8 cellular contexts compared by ENCODE assay signal in genomic region chr19:11736696-11737095, GRCh38. TPM values are rescaled to one million over a fixed set of nuclear protein-coding genes. Genes with fewer than 3 reads are reported as not detected.
DNase-seq lines count a peak whose midpoint lies in the region; ATAC-seq and TF ChIP-seq lines count a peak whose summit lies in the region.

No MANE protein-coding gene starts in this region.

- peak overlapping the region; percentile 94 for H3K4me3 ChIP-seq in Loucy (ENCODE audit: low read length, poor library complexity, severe bottlenecking)
- no peak overlapping the region for H3K4me3 ChIP-seq in naive thymus-derived CD4-positive, alpha-beta T cell (ENCODE audit: low read length)

- TF ChIP-seq CTCF in Loucy (conservative IDR thresholded peaks at IDR 0.05; ENCODE audit: low read length) (no peak), brain (conservative IDR thresholded peaks at IDR 0.05) (no peak)

- intact Hi-C loops in naive thymus-derived CD4-positive, alpha-beta T cell (cut with micrococcal nuclease), result loop anchor here in 1 of 2 donors (5.0 kb wide), 2 partner anchors 61 to 389 kb away; partner anchors contain the start of genes CCDC159, TMEM205 and ZNF491

- peaks cover 11% of the 10 kb centered on the region for H4K20me1 ChIP-seq in Loucy (ENCODE audit: insufficient read depth, low read length, poor library complexity, severe bottlenecking)

- H3K36me3 ChIP-seq in Loucy (ENCODE audit: insufficient read depth, low read length), result no peaks in the 10 kb centered on the region
- H3K36me3 ChIP-seq in naive thymus-derived CD4-positive, alpha-beta T cell (ENCODE audit: control insufficient read depth in 2 of 3, insufficient read depth in 3 of 3, low read length in 3 of 3), result no peaks in the 10 kb centered on the region

- H3K4me3 Mint-ChIP-seq in brain, result peak overlapping the region; percentile 97 to 100 (median 98)
- peak overlapping the region; percentile 37 to 100 (median 94) for H3K4me3 Mint-ChIP-seq in naive thymus-derived CD4-positive, alpha-beta T cell

- peaks cover 27% of the 10 kb centered on the region for H3K4me1 ChIP-seq in Loucy (ENCODE audit: insufficient read depth, low read length, poor library complexity, severe bottlenecking)
- peaks cover 0 to 11% of the 10 kb centered on the region in 2 donors for H3K4me1 ChIP-seq in naive thymus-derived CD4-positive, alpha-beta T cell (ENCODE audit: control insufficient read depth in 2 of 2, insufficient read depth in 2 of 2, low read length in 2 of 2)

- no peak overlapping the region for H3K27ac ChIP-seq in naive thymus-derived CD4-positive, alpha-beta T cell (ENCODE audit: low read depth, low read length)

- H3K79me2 ChIP-seq in Loucy (ENCODE audit: insufficient read depth, low read length), result peaks cover 40% of the 10 kb centered on the region

- peak overlapping the region in 2 of 5 experiments; percentile 40 to 62 for H3K27ac Mint-ChIP-seq in brain
- H3K27ac Mint-ChIP-seq in naive thymus-derived CD4-positive, alpha-beta T cell, result no peak overlapping the region

- peaks cover 44% of the 10 kb centered on the region for H3K4me1 Mint-ChIP-seq in brain
- H3K4me1 Mint-ChIP-seq in naive thymus-derived CD4-positive, alpha-beta T cell, result peaks cover 13 to 36% (median 26%) of the 10 kb centered on the region in 7 donors

- peaks cover 9 to 16% (median 11%) of the 10 kb centered on the region in 5 experiments for H3K9me3 Mint-ChIP-seq in brain
- peaks cover 0 to 4% (median 0%) of the 10 kb centered on the region in 11 donors for H3K9me3 Mint-ChIP-seq in naive thymus-derived CD4-positive, alpha-beta T cell

- ATAC-seq in naive thymus-derived CD4-positive, alpha-beta T cell, result no peak
- ATAC-seq in HG03439 (IDR thresholded peaks at IDR 0.05; ENCODE audit: unreplicated experiment) (no peak), HG02970 (IDR thresholded peaks at IDR 0.05; ENCODE audit: low FRiP score, unreplicated experiment) (no peak)

- no peaks in the 10 kb centered on the region; the same call in 1 of the 2 replicates for H3F3A ChIP-seq in Loucy (ENCODE audit: low read depth)

- H3K9me2 ChIP-seq in Loucy (replicated peaks; ENCODE audit: low read depth, low read length), result no peaks in the 10 kb centered on the region

- CTCF ChIA-PET in naive thymus-derived CD4-positive, alpha-beta T cell (lab: Charles Lee), result interaction anchor here (0.7 kb wide), 1 partner anchor 187 kb away, joined by 3 read pairs; no protein-coding TSS in a partner anchor

- H3K4me2 ChIP-seq in Loucy (ENCODE audit: low read depth, low read length, poor library complexity, severe bottlenecking), result peak overlapping the region; percentile 99

- peak; percentile 62 for DNase-seq in ELF-1 (ENCODE audit: low read depth, low spot score)
- DNase-seq in naive thymus-derived CD4-positive, alpha-beta T cell, result no peak
- DNase-seq in NK-92 treated with Interleukin-12 subunit alpha and Interleukin-12 subunit beta, amount 100 ng/mL, for 24 hours (lab: John Stamatoyannopoulos, UW), result no peak
- no peak for DNase-seq in occipital lobe (lab: John Stamatoyannopoulos, UW)

- H2AFZ ChIP-seq in Loucy (ENCODE audit: low read length), result no peak overlapping the region

- peak overlapping the region; percentile 25 for H3K9ac ChIP-seq in Loucy (ENCODE audit: low read depth, low read length, poor library complexity, severe bottlenecking)

- H3K36me3 Mint-ChIP-seq in brain, result peaks cover 44% of the 10 kb centered on the region
- H3K36me3 Mint-ChIP-seq in naive thymus-derived CD4-positive, alpha-beta T cell, result peaks cover 4 to 12% (median 4%) of the 10 kb centered on the region in 5 donors

- H3K27me3 Mint-ChIP-seq in brain, result peaks cover 13% of the 10 kb centered on the region
- H3K27me3 Mint-ChIP-seq in naive thymus-derived CD4-positive, alpha-beta T cell, result peaks cover 0 to 4% (median 0%) of the 10 kb centered on the region in 5 donors

- POLR2A ChIA-PET in naive thymus-derived CD4-positive, alpha-beta T cell (lab: Charles Lee), result interaction anchor here (0.6 kb wide), 1 partner anchor 178 kb away, joined by 3 read pairs; the partner anchor contains the start of gene ELOF1

- no peaks in the 10 kb centered on the region for H3K27me3 ChIP-seq in Loucy (ENCODE audit: insufficient read depth, low read length, poor library complexity, severe bottlenecking)
- no peaks in the 10 kb centered on the region for H3K27me3 ChIP-seq in naive thymus-derived CD4-positive, alpha-beta T cell (ENCODE audit: control insufficient read depth in 2 of 2, insufficient read depth in 2 of 2, low read length in 2 of 2)

- H3K9me3 ChIP-seq in Loucy (ENCODE audit: insufficient read depth, low read depth, low read length), result no peaks in the 10 kb centered on the region
- H3K9me3 ChIP-seq in naive thymus-derived CD4-positive, alpha-beta T cell (ENCODE audit: control insufficient read depth in 2 of 3, low read length in 3 of 3), result no peaks in the 10 kb centered on the region

RNA-seq across cellular contexts. Expression of gene ZNF823, which starts 2.0 kb away (rescaled TPM):
- polyA plus RNA-seq in brain (ENCODE audit: insufficient read depth, low read depth, low replicate concordance), result 1.4 TPM
- 1 to 10 TPM; 1.8 to 6.8 (median 2.8) TPM for total RNA-seq in naive thymus-derived CD4-positive, alpha-beta T cell
- polyA plus RNA-seq in naive thymus-derived CD4-positive, alpha-beta T cell, result 1 to 10 TPM; 3.7 to 3.8 TPM
- total RNA-seq in occipital lobe, result 18.6 TPM

RNA-seq across cellular contexts. Expression of gene ZNF441, which starts 30.1 kb away (rescaled TPM):
- polyA plus RNA-seq in brain (ENCODE audit: insufficient read depth, low read depth, low replicate concordance), result 0.58 TPM
- 10 to 100 TPM in 2 of 5 experiments, 1 to 10 TPM in 3; 3.9 to 23.8 (median 7.1) TPM for total RNA-seq in naive thymus-derived CD4-positive, alpha-beta T cell
- polyA plus RNA-seq in naive thymus-derived CD4-positive, alpha-beta T cell, result 1 to 10 TPM; 6.6 to 6.8 TPM
- 70.2 TPM for total RNA-seq in occipital lobe
